Comparison of ENCODE assay signal across 1 cellular context in the genomic region with DNA sequence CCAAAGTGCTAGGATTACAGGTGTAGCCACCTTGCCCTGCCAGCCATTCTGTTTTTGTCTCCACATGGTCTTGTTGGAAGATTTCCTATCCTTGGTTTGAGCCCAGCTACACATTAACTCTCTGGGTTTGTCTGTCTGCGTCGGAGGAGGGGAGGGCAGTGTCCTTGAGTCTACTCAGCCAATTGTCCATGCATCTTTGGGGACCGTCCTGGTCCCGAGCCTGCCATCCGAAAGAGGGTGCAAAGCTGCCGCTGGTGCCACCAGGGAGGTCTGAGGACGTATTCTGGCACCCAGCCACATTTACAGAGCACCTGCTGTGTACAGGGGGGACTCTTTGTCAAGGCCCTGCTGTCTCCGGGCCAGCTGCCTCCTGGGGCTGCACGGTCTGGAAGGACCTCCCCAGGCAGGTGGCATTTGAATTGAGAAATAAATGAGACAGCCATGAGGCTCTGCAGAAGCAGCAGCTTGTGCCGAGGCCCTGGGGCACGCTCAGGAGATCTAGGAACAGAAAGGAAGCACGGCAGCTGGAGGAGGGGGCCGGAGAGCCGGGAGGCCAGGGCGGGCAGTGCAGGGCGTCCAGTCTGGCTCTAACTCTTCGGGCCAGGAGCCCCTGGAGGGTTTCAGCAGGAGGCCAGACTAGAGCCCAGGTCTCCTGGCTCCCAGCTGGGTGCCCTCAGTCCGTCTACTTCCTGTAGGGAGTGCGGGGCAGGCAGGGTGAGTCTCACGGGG.
TF ChIP-seq lines count a peak whose summit lies in the region.

No MANE protein-coding gene starts in this region.

TF ChIP-seq in HepG2, 621 proteins besides CTCF, POLR2A, EP300 and RAD21 (continued from another document and continues in another):
- no peak for TF ChIP-seq ZNF280D (CRISPR knock-in tag; IDR thresholded peaks at IDR 0.05)
- no peak for TF ChIP-seq NRL (CRISPR knock-in tag; IDR thresholded peaks at IDR 0.05; ENCODE audit: borderline replicate concordance)
- no peak for TF ChIP-seq ATM (IDR thresholded peaks at IDR 0.05; ENCODE audit: borderline replicate concordance)
- peak; percentile 67; the same call in 1 of the 2 replicates for TF ChIP-seq HDAC1 (CRISPR knock-in tag; IDR thresholded peaks at IDR 0.05)
- TF ChIP-seq IRF2 (CRISPR knock-in tag; IDR thresholded peaks at IDR 0.05): no peak
- no peak for TF ChIP-seq GZF1 (CRISPR knock-in tag; IDR thresholded peaks at IDR 0.05)
- TF ChIP-seq ZNF431 (CRISPR knock-in tag; IDR thresholded peaks at IDR 0.05; ENCODE audit: borderline replicate concordance, low read depth): no peak
- TF ChIP-seq AGO1 (IDR thresholded peaks at IDR 0.05; ENCODE audit: low read depth, low read length, poor library complexity, severe bottlenecking): no peak
- TF ChIP-seq DDIT3 (CRISPR knock-in tag; IDR thresholded peaks at IDR 0.05): no peak
- no peak for TF ChIP-seq RARG (CRISPR knock-in tag; IDR thresholded peaks at IDR 0.05; ENCODE audit: low read depth)
- no peak for TF ChIP-seq ZNF609 (CRISPR knock-in tag; IDR thresholded peaks at IDR 0.05; ENCODE audit: borderline replicate concordance)
- TF ChIP-seq ETV5 (CRISPR knock-in tag; IDR thresholded peaks at IDR 0.05; ENCODE audit: borderline replicate concordance): no peak
- no peak for TF ChIP-seq POGZ (CRISPR knock-in tag; IDR thresholded peaks at IDR 0.05)
- TF ChIP-seq PAX8 (CRISPR knock-in tag; IDR thresholded peaks at IDR 0.05; ENCODE audit: borderline replicate concordance): no peak
- no peak for TF ChIP-seq ZNF503 (CRISPR knock-in tag; IDR thresholded peaks at IDR 0.05)
- TF ChIP-seq GATAD1 (CRISPR knock-in tag; IDR thresholded peaks at IDR 0.05): no peak; the same call in 1 of the 2 replicates
- TF ChIP-seq FOSL1 (CRISPR knock-in tag; IDR thresholded peaks at IDR 0.05; ENCODE audit: borderline replicate concordance): no peak
- TF ChIP-seq ZBTB42 (CRISPR knock-in tag; IDR thresholded peaks at IDR 0.05): no peak
- TF ChIP-seq ZNF652 (CRISPR knock-in tag; IDR thresholded peaks at IDR 0.05; ENCODE audit: borderline replicate concordance, low read depth): 0 out of 2 replicates have a peak, but pooled peaks have one; percentile 38
- TF ChIP-seq ZNF460 (CRISPR knock-in tag; IDR thresholded peaks at IDR 0.05; ENCODE audit: borderline replicate concordance): 0 out of 2 replicates have a peak, but pooled peaks have one; percentile 15
- TF ChIP-seq ZBTB7A (CRISPR knock-in tag; IDR thresholded peaks at IDR 0.05): no peak
- TF ChIP-seq MTF2 (CRISPR knock-in tag; IDR thresholded peaks at IDR 0.05; ENCODE audit: borderline replicate concordance): no peak
- no peak for TF ChIP-seq GTF3A (CRISPR knock-in tag; conservative IDR thresholded peaks at IDR 0.05)
- TF ChIP-seq GPBP1L1 (CRISPR knock-in tag; IDR thresholded peaks at IDR 0.05): no peak
- no peak for TF ChIP-seq JUN (CRISPR knock-in tag; IDR thresholded peaks at IDR 0.05)
- no peak for TF ChIP-seq KDM6A (CRISPR knock-in tag; IDR thresholded peaks at IDR 0.05; ENCODE audit: low read depth)
- TF ChIP-seq, protein P1, sequence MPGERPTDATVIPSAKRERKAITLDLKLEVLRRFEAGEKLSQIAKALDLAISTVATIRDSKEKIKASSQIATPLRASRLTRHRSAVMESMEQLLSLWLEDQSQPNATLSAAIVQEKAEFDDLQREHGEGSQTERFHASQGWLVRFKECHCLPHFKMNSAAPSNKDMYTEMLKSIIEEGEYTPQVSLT (CRISPR knock-in tag; IDR thresholded peaks at IDR 0.05; ENCODE audit: borderline replicate concordance, low read depth): no peak
- TF ChIP-seq PHB2 (IDR thresholded peaks at IDR 0.05; ENCODE audit: partially characterized antibody): no peak
- no peak for TF ChIP-seq SNAPC2 (CRISPR knock-in tag; IDR thresholded peaks at IDR 0.05)
- TF ChIP-seq PBX3 (CRISPR knock-in tag; IDR thresholded peaks at IDR 0.05; ENCODE audit: borderline replicate concordance): no peak
- no peak for TF ChIP-seq STAG1 (CRISPR knock-in tag; IDR thresholded peaks at IDR 0.05)
- TF ChIP-seq ZFP82 (CRISPR knock-in tag; IDR thresholded peaks at IDR 0.05; ENCODE audit: borderline replicate concordance): no peak
- TF ChIP-seq, protein P2, sequence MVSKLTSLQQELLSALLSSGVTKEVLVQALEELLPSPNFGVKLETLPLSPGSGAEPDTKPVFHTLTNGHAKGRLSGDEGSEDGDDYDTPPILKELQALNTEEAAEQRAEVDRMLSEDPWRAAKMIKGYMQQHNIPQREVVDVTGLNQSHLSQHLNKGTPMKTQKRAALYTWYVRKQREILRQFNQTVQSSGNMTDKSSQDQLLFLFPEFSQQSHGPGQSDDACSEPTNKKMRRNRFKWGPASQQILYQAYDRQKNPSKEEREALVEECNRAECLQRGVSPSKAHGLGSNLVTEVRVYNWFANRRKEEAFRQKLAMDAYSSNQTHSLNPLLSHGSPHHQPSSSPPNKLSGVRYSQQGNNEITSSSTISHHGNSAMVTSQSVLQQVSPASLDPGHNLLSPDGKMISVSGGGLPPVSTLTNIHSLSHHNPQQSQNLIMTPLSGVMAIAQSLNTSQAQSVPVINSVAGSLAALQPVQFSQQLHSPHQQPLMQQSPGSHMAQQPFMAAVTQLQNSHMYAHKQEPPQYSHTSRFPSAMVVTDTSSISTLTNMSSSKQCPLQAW (CRISPR knock-in tag; IDR thresholded peaks at IDR 0.05): peak; percentile 75
- TF ChIP-seq, protein P3, sequence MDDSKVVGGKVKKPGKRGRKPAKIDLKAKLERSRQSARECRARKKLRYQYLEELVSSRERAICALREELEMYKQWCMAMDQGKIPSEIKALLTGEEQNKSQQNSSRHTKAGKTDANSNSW (CRISPR knock-in tag; IDR thresholded peaks at IDR 0.05; ENCODE audit: borderline replicate concordance): no peak
- no peak for TF ChIP-seq ZNF260 (CRISPR knock-in tag; IDR thresholded peaks at IDR 0.05; ENCODE audit: borderline replicate concordance, low read depth)
- no peak for TF ChIP-seq ZBTB1 (CRISPR knock-in tag; IDR thresholded peaks at IDR 0.05; ENCODE audit: borderline replicate concordance)
- peak; percentile 15; the same call in 1 of the 2 replicates for TF ChIP-seq ZNF550 (CRISPR knock-in tag; IDR thresholded peaks at IDR 0.05; ENCODE audit: borderline replicate concordance)
- no peak for TF ChIP-seq FOXP1 (IDR thresholded peaks at IDR 0.05)
- TF ChIP-seq FOXP1 (CRISPR knock-in tag; IDR thresholded peaks at IDR 0.05): no peak
- TF ChIP-seq PHF8 (CRISPR knock-in tag; IDR thresholded peaks at IDR 0.05): peak; percentile 42
- no peak for TF ChIP-seq ZNF543 (CRISPR knock-in tag; IDR thresholded peaks at IDR 0.05)
- TF ChIP-seq ETS1 (CRISPR knock-in tag; IDR thresholded peaks at IDR 0.05): no peak
- TF ChIP-seq, protein P4, sequence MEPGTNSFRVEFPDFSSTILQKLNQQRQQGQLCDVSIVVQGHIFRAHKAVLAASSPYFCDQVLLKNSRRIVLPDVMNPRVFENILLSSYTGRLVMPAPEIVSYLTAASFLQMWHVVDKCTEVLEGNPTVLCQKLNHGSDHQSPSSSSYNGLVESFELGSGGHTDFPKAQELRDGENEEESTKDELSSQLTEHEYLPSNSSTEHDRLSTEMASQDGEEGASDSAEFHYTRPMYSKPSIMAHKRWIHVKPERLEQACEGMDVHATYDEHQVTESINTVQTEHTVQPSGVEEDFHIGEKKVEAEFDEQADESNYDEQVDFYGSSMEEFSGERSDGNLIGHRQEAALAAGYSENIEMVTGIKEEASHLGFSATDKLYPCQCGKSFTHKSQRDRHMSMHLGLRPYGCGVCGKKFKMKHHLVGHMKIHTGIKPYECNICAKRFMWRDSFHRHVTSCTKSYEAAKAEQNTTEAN (CRISPR knock-in tag; conservative IDR thresholded peaks at IDR 0.05): no peak
